In the genomic region with DNA sequence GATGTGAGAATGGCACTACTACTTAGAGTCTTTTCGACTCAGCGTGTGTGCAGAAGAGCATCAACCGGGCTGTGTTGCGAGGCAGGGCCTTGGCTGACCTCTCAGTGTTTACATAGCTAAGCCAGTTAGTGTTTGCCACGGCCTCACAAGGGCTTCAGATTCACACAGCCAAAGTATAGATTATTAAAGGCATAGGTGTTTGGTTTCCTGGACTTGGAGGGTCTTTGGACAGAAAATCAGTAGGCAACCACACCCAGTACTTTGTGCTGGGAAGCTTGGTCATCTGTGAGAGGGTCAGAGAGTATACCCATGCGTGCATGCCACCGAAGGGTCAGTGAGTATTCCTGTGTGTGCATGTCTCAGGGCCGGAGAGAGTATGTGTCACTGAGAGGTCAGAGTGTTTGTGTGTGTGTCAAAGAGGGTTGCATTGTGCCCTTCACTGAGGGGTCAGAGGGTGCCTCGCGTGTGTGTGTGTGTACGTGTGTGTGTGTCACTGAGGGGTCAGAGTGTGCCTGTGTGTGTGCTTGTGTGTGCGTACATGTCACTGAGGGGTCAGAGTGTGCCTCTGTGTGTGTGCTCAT, we compare ENCODE assay signal across 22 cellular contexts.
DNase-seq lines count a peak whose midpoint lies in the region; ATAC-seq and TF ChIP-seq lines count a peak whose summit lies in the region.
"Had no signal": no experiment of that assay in that cellular context is flagged by ENCODE, and none has a peak within 500 bp of the region (broad histone marks: within the 10 kb centered on the region; RNA-seq: fewer than 3 reads in every experiment).

No MANE protein-coding gene starts in this region.

- H3K9me3 Mint-ChIP-seq in WTC11 (no peaks in the 10 kb centered on the region), progenitor cell of endocrine pancreas (ENCODE audit: low read depth) (no peaks in the 10 kb centered on the region)
- H3K9me3 Mint-ChIP-seq: activated B cell treated with CpG ODN at 0.5 μM for 24 hours; activated CD4-positive, alpha-beta memory T cell treated with anti-CD3 and anti-CD28 coated beads, Interleukin-2, amount 10 ng/mL, durations not matched to agents 7 days and 5 days; activated naive CD4-positive, alpha-beta T cell treated with anti-CD3 and anti-CD28 coated beads, Interleukin-2, amount 50 U/mL, for 72 hours; activated T-cell treated with anti-CD3 and anti-CD28 coated beads, Interleukin-2, amount 50 U/mL, for 4 hours; naive thymus-derived CD8-positive, alpha-beta T cell; T-helper 2 cell treated with Interferon-gamma antibody and Interleukin-4, amounts not matched to agents 5 μg/mL and 100 μg/mL, for 36 hours had no signal

- H3K27me3 Mint-ChIP-seq in WTC11 (ENCODE audit: low read depth) (no peaks in the 10 kb centered on the region), progenitor cell of endocrine pancreas (no peaks in the 10 kb centered on the region)
- H3K27me3 Mint-ChIP-seq: activated B cell treated with CpG ODN at 0.5 μM for 24 hours; activated CD4-positive, alpha-beta memory T cell treated with anti-CD3 and anti-CD28 coated beads, Interleukin-2, amount 10 ng/mL, durations not matched to agents 7 days and 5 days; B cell; naive thymus-derived CD8-positive, alpha-beta T cell had no signal

- POLR2A ChIA-PET in WTC11 (lab: Charles Lee): no interaction called here

- H3K27ac Mint-ChIP-seq in WTC11 (peak overlapping the region; percentile 10; the same call in 1 of the 2 replicates), progenitor cell of endocrine pancreas (peak overlapping the region; percentile 83)
- H3K27ac Mint-ChIP-seq: activated B cell treated with CpG ODN at 0.5 μM for 24 hours; activated CD4-positive, alpha-beta memory T cell treated with anti-CD3 and anti-CD28 coated beads, Interleukin-2, amount 10 ng/mL, durations not matched to agents 7 days and 5 days; B cell; naive thymus-derived CD8-positive, alpha-beta T cell; T-helper 2 cell treated with Interferon-gamma antibody and Interleukin-4, amounts not matched to agents 5 μg/mL and 100 μg/mL, for 36 hours had no signal

- CTCF ChIA-PET in WTC11 (lab: Charles Lee): no interaction called here

- H3K4me1 Mint-ChIP-seq in WTC11 (peaks cover 6% of the 10 kb centered on the region), progenitor cell of endocrine pancreas (ENCODE audit: low read depth) (peaks cover 47% of the 10 kb centered on the region)
- H3K4me1 Mint-ChIP-seq: activated B cell treated with CpG ODN at 0.5 μM for 24 hours; activated CD4-positive, alpha-beta memory T cell treated with anti-CD3 and anti-CD28 coated beads, Interleukin-2, amount 10 ng/mL, durations not matched to agents 7 days and 5 days had no signal

- DNase-seq in DMS53 (lab: John Stamatoyannopoulos, UW): peak; percentile 41
- DNase-seq in DMS53 treated with DMSO at 0.1 percent for 48 hours (lab: John Stamatoyannopoulos, UW; ENCODE audit: unreplicated experiment): no peak
- no peak for DNase-seq in WTC11 (ENCODE audit: low spot score)
- peak; percentile 58 for DNase-seq in iris pigment epithelial cell (ENCODE audit: low read depth)
- no peak for DNase-seq in progenitor cell of endocrine pancreas (ENCODE audit: low spot score, unreplicated experiment)
- DNase-seq in AG08395 (ENCODE audit: low spot score): no peak
- no peak for DNase-seq in medulla oblongata (ENCODE audit: extremely low spot score)
- DNase-seq: activated B cell treated with CpG ODN at 0.5 μM for 24 hours; activated CD4-positive, alpha-beta memory T cell treated with anti-CD3 and anti-CD28 coated beads, Interleukin-2, amount 10 ng/mL, durations not matched to agents 7 days and 5 days; activated T-cell treated with anti-CD3 and anti-CD28 coated beads, Interleukin-2, amount 50 U/mL, for 4 hours; mesendoderm; naive thymus-derived CD8-positive, alpha-beta T cell; NCI-H1417; NCI-H2107; RPMI8226; stimulated activated naive CD4-positive, alpha-beta T cell treated with Interleukin-2 at 50 U/mL for 16 hours; thyroid gland had no signal

- H3K4me3 Mint-ChIP-seq in WTC11: no peak overlapping the region
- no peak overlapping the region for H3K4me3 Mint-ChIP-seq in progenitor cell of endocrine pancreas (ENCODE audit: low read depth)
- H3K4me3 Mint-ChIP-seq: activated B cell treated with CpG ODN at 0.5 μM for 24 hours; activated CD4-positive, alpha-beta memory T cell treated with anti-CD3 and anti-CD28 coated beads, Interleukin-2, amount 10 ng/mL, durations not matched to agents 7 days and 5 days; activated T-cell treated with anti-CD3 and anti-CD28 coated beads, Interleukin-2, amount 50 U/mL, for 4 hours; B cell; naive thymus-derived CD8-positive, alpha-beta T cell; T-helper 2 cell treated with Interferon-gamma antibody and Interleukin-4, amounts not matched to agents 5 μg/mL and 100 μg/mL, for 36 hours had no signal

- no peak for ATAC-seq in WTC11
- no peak for ATAC-seq in GM19035 (IDR thresholded peaks at IDR 0.05; ENCODE audit: unreplicated experiment)
- ATAC-seq: activated naive CD4-positive, alpha-beta T cell treated with anti-CD3 and anti-CD28 coated beads, Interleukin-2, amount 50 U/mL, for 72 hours; activated T-cell treated with anti-CD3 and anti-CD28 coated beads, Interleukin-2, amount 50 U/mL, for 4 hours; HCT116; naive thymus-derived CD8-positive, alpha-beta T cell had no signal

- TF ChIP-seq CTCF in WTC11 (IDR thresholded peaks at IDR 0.05): no peak
- TF ChIP-seq CTCF in progenitor cell of endocrine pancreas (IDR thresholded peaks at IDR 0.05; ENCODE audit: unreplicated experiment): no peak

- H3K36me3 Mint-ChIP-seq in WTC11 (peaks cover 61% of the 10 kb centered on the region), progenitor cell of endocrine pancreas (ENCODE audit: insufficient read depth) (peaks cover 32% of the 10 kb centered on the region)

TF ChIP-seq in WTC11, 78 proteins besides CTCF, POLR2A, EP300 and RAD21:
- TF ChIP-seq, protein P1, sequence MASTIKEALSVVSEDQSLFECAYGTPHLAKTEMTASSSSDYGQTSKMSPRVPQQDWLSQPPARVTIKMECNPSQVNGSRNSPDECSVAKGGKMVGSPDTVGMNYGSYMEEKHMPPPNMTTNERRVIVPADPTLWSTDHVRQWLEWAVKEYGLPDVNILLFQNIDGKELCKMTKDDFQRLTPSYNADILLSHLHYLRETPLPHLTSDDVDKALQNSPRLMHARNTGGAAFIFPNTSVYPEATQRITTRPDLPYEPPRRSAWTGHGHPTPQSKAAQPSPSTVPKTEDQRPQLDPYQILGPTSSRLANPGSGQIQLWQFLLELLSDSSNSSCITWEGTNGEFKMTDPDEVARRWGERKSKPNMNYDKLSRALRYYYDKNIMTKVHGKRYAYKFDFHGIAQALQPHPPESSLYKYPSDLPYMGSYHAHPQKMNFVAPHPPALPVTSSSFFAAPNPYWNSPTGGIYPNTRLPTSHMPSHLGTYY (CRISPR knock-in tag; IDR thresholded peaks at IDR 0.05): no peak
- TF ChIP-seq ZNF423 (CRISPR knock-in tag; IDR thresholded peaks at IDR 0.05) (no peak), NFE2L1 (CRISPR knock-in tag; IDR thresholded peaks at IDR 0.05) (no peak), CREB1 (CRISPR knock-in tag; IDR thresholded peaks at IDR 0.05) (no peak)
- TF ChIP-seq, protein P2, sequence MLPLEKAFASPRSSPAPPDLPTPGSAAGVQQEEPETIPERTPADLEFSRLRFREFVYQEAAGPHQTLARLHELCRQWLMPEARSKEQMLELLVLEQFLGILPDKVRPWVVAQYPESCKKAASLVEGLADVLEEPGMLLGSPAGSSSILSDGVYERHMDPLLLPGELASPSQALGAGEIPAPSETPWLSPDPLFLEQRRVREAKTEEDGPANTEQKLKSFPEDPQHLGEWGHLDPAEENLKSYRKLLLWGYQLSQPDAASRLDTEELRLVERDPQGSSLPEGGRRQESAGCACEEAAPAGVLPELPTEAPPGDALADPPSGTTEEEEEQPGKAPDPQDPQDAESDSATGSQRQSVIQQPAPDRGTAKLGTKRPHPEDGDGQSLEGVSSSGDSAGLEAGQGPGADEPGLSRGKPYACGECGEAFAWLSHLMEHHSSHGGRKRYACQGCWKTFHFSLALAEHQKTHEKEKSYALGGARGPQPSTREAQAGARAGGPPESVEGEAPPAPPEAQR (CRISPR knock-in tag; IDR thresholded peaks at IDR 0.05): no peak
- TF ChIP-seq, protein P3, sequence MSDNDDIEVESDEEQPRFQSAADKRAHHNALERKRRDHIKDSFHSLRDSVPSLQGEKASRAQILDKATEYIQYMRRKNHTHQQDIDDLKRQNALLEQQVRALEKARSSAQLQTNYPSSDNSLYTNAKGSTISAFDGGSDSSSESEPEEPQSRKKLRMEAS (CRISPR knock-in tag; IDR thresholded peaks at IDR 0.05): no peak
- TF ChIP-seq, protein P4, sequence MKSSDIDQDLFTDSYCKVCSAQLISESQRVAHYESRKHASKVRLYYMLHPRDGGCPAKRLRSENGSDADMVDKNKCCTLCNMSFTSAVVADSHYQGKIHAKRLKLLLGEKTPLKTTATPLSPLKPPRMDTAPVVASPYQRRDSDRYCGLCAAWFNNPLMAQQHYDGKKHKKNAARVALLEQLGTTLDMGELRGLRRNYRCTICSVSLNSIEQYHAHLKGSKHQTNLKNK (CRISPR knock-in tag; IDR thresholded peaks at IDR 0.05): no peak
- TF ChIP-seq, protein P5, sequence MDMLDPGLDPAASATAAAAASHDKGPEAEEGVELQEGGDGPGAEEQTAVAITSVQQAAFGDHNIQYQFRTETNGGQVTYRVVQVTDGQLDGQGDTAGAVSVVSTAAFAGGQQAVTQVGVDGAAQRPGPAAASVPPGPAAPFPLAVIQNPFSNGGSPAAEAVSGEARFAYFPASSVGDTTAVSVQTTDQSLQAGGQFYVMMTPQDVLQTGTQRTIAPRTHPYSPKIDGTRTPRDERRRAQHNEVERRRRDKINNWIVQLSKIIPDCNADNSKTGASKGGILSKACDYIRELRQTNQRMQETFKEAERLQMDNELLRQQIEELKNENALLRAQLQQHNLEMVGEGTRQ (CRISPR knock-in tag; IDR thresholded peaks at IDR 0.05): no peak
TF ChIP-seq in WTC11: peak in this region for 0.

Comparison
In these comparisons a context has a peak if more than half of its experiments do, and no peak if none do; other contexts are left out.
1. DNase-seq: peak in DMS53 (single experiment) and iris pigment epithelial cell (single experiment); none in DMS53 treated with DMSO at 0.1 percent for 48 hours (single experiment), WTC11 (single experiment), progenitor cell of endocrine pancreas (single experiment), AG08395 (single experiment) and medulla oblongata (single experiment).